ENCODE assay signal across 22 cellular contexts in genomic region chr17:70268383-70268782, GRCh38.
"Had no signal": no experiment of that assay in that cellular context is flagged by ENCODE, and none has a peak within 500 bp of the region (broad histone marks: within the 10 kb centered on the region; RNA-seq: fewer than 3 reads in every experiment).

No MANE protein-coding gene starts in this region.

- DNase-seq: Kasumi-1, MM.1S, NCI-H1092 treated with DMSO at 0.1 percent for 48 hours, NCI-H1436, NCI-H187, NCI-H2029, NCI-H2081 treated with DMSO at 0.1 percent for 48 hours, NCI-H2171, NCI-H226, NCI-H446, NCI-H510A, NCI-H524 treated with DMSO at 0.1 percent for 48 hours, NCI-H69, NCI-H774, PC-3, SHP77, SK-N-SH had no signal

- H3K9me3 ChIP-seq: SK-N-SH had no signal

- H3K27ac ChIP-seq: HL-60, KMS-11, RWPE1 had no signal

- ATAC-seq: K562, Panc1, PC-3 had no signal

- H3K4me3 ChIP-seq: K562 had no signal
